ENCODE assay signal across 7 cellular contexts in the genomic region with DNA sequence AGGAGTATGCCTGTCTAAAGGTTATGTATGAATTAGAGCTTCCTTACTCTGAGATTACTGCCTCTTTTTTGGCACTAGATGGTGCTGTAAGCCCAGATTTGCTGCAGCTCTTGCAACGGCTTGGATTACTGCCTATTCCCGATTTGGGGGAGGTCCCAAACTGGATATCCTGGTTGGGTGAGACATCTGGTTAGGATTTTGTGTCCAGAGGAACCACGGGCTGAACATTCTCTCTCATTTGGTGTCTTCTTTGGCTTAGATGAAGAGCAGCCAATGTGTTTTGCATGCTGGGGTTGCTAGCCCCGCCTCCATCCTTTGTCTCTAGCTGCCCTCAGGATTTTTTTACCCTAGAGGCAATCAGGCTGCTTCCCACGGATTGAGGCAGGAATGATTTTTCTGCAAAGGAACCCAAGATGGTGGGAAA. TPM values are rescaled to one million over a fixed set of nuclear protein-coding genes. Genes with fewer than 3 reads are reported as not detected.
DNase-seq lines count a peak whose midpoint lies in the region; ATAC-seq and TF ChIP-seq lines count a peak whose summit lies in the region.

No MANE protein-coding gene starts in this region.

- peak; percentile 46 for ATAC-seq in HG03442 (IDR thresholded peaks at IDR 0.05; ENCODE audit: unreplicated experiment)
- peak; percentile 56 for ATAC-seq in aorta (ENCODE audit: low FRiP score)

- H3K9me3 ChIP-seq in aorta (ENCODE audit: control insufficient read depth, low read length): no peaks in the 10 kb centered on the region

- WGBS in aorta, 2 donors: 4 to 6% methylated on average over 5 of the region's 5 CpGs

- no peaks in the 10 kb centered on the region for H3K36me3 Mint-ChIP-seq in nephron (ENCODE audit: low read depth)

- peak overlapping the region; percentile 18 to 57 (median 42) for H3K4me3 Mint-ChIP-seq in nephron

- H3K27me3 Mint-ChIP-seq in nephron (ENCODE audit: low read depth): no peaks in the 10 kb centered on the region

- intact Hi-C loops in aorta (cut with DNase I): loop anchor here in 1 of 2 donors (5.0 kb wide), 1 partner anchor 229 kb away; no protein-coding TSS in a partner anchor

- H3K4me3 ChIP-seq in fibroblast of mammary gland (ENCODE audit: control insufficient read depth, low read depth, low read length) (no peak overlapping the region), aorta (ENCODE audit: low read length in 2 of 2) (no peak overlapping the region)

- H3K27ac Mint-ChIP-seq in nephron: peak overlapping the region; percentile 60 to 81 (median 68)

- no peaks in the 10 kb centered on the region for H3K36me3 ChIP-seq in aorta (ENCODE audit: control insufficient read depth in 1 of 2, insufficient read depth in 2 of 2, low read length in 1 of 2)

- peak; percentile 69 for TF ChIP-seq CTCF in fibroblast of mammary gland (conservative IDR thresholded peaks at IDR 0.05; ENCODE audit: control insufficient read depth, insufficient read depth, low read depth, low read length)
- TF ChIP-seq CTCF in nephron (IDR thresholded peaks at IDR 0.05; ENCODE audit: unreplicated experiment in 3 of 3): peak; percentile 54 to 59 (median 58)

- peaks cover 17% of the 10 kb centered on the region for H3K9me3 Mint-ChIP-seq in nephron

- no peak overlapping the region for H3K27ac ChIP-seq in aorta (ENCODE audit: low read depth in 1 of 2, low read length in 2 of 2)

- peak; percentile 61 for DNase-seq in GM03348 (ENCODE audit: low spot score)
- DNase-seq in NCI-H748 (lab: John Stamatoyannopoulos, UW; ENCODE audit: unreplicated experiment): peak; percentile 79
- peak; percentile 29 for DNase-seq in activated T-cell treated with anti-CD3 and anti-CD28 coated beads, Interleukin-2, amount 50 U/mL, for 1 hour
- DNase-seq in fibroblast of mammary gland (ENCODE audit: low read depth): peak; percentile 90
- DNase-seq in aorta: peak in 1 of 2 donors; percentile 56

- H3K27me3 ChIP-seq in aorta (ENCODE audit: control insufficient read depth in 1 of 2, insufficient read depth in 2 of 2, low read length in 1 of 2): no peaks in the 10 kb centered on the region

- H3K4me1 ChIP-seq in aorta (ENCODE audit: control insufficient read depth in 1 of 2, insufficient read depth in 2 of 2, low read length in 2 of 2): no peaks in the 10 kb centered on the region

- no peaks in the 10 kb centered on the region for H3K4me1 Mint-ChIP-seq in nephron

RNA-seq across cellular contexts. Expression of a gene that starts 31.9 kb away (rescaled TPM):
- 10 to 100 TPM; 16.7 to 24.6 TPM for total RNA-seq in aorta
- 10 to 100 TPM; 14.7 to 15.5 TPM for polyA plus RNA-seq in aorta
